In genomic region chr2:105765415-105766299, GRCh38 we compare ENCODE assay signal across 16 cellular contexts.
A peak's percentile ranks its signal among the peaks of the same experiment; 100 is the strongest.
DNase-seq lines count a peak whose midpoint lies in the region.
"Had no signal": no experiment of that assay in that cellular context is flagged by ENCODE, and none has a peak within 500 bp of the region (broad histone marks: within the 10 kb centered on the region; RNA-seq: fewer than 3 reads in every experiment).

No MANE protein-coding gene starts in this region.

- DNase-seq in T-helper 1 cell (no peak), epithelial cell of prostate (ENCODE audit: low read depth, low spot score) (peak; percentile 67), SHP77 (lab: John Stamatoyannopoulos, UW) (no peak), SKM-1 treated with dmso at 0.1 percent for 144 hours (lab: John Stamatoyannopoulos, UW; ENCODE audit: unreplicated experiment) (no peak), AG08396 (ENCODE audit: low spot score) (no peak)
- DNase-seq in activated T-cell treated with anti-CD3 and anti-CD28 coated beads, Interleukin-2, amount 50 U/mL, for 24 hours, result peak; percentile 33
- DNase-seq: COR-L47, dermis blood vessel endothelial cell, kidney, NCI-H1048, NCI-H2227 treated with DMSO at 0.1 percent for 48 hours had no signal

- H3K27ac Mint-ChIP-seq in T-helper 1 cell treated with Interleukin-12 subunit alpha and Interleukin-12 subunit beta and Interleukin-4 antibody, amounts not matched to agents 30 μg/mL and 1 μg/mL, for 36 hours, result peak overlapping the region; percentile 67
- peak overlapping the region; percentile 97 for H3K27ac Mint-ChIP-seq in activated T-cell treated with anti-CD3 and anti-CD28 coated beads, Interleukin-2, amount 50 U/mL, for 24 hours

- peaks cover 35% of the 10 kb centered on the region for H3K36me3 Mint-ChIP-seq in T-helper 1 cell treated with Interleukin-12 subunit alpha and Interleukin-12 subunit beta and Interleukin-4 antibody, amounts not matched to agents 30 μg/mL and 1 μg/mL, for 36 hours (ENCODE audit: low read depth)
- peaks cover 70% of the 10 kb centered on the region for H3K36me3 Mint-ChIP-seq in activated T-cell treated with anti-CD3 and anti-CD28 coated beads, Interleukin-2, amount 50 U/mL, for 24 hours (ENCODE audit: low read depth)

- H3K27me3 Mint-ChIP-seq in T-helper 1 cell treated with Interleukin-12 subunit alpha and Interleukin-12 subunit beta and Interleukin-4 antibody, amounts not matched to agents 30 μg/mL and 1 μg/mL, for 36 hours (ENCODE audit: low read depth), result no peaks in the 10 kb centered on the region
- H3K27me3 Mint-ChIP-seq in activated T-cell treated with anti-CD3 and anti-CD28 coated beads, Interleukin-2, amount 50 U/mL, for 24 hours, result no peaks in the 10 kb centered on the region

- H3K4me1 Mint-ChIP-seq in T-helper 1 cell treated with Interleukin-12 subunit alpha and Interleukin-12 subunit beta and Interleukin-4 antibody, amounts not matched to agents 30 μg/mL and 1 μg/mL, for 36 hours (ENCODE audit: low read depth), result peaks cover 69% of the 10 kb centered on the region
- H3K4me1 Mint-ChIP-seq in activated T-cell treated with anti-CD3 and anti-CD28 coated beads, Interleukin-2, amount 50 U/mL, for 24 hours (ENCODE audit: low read depth), result peaks cover 97% of the 10 kb centered on the region

- H3K9me3 Mint-ChIP-seq in T-helper 1 cell treated with Interleukin-12 subunit alpha and Interleukin-12 subunit beta and Interleukin-4 antibody, amounts not matched to agents 30 μg/mL and 1 μg/mL, for 36 hours, result no peaks in the 10 kb centered on the region
- no peaks in the 10 kb centered on the region for H3K9me3 Mint-ChIP-seq in activated T-cell treated with anti-CD3 and anti-CD28 coated beads, Interleukin-2, amount 50 U/mL, for 24 hours

- no peak overlapping the region for H3K4me3 ChIP-seq in skin epidermis
- H3K4me3 ChIP-seq: gastroesophageal sphincter, thoracic aorta had no signal

- no peak overlapping the region for H3K4me3 Mint-ChIP-seq in T-helper 1 cell treated with Interleukin-12 subunit alpha and Interleukin-12 subunit beta and Interleukin-4 antibody, amounts not matched to agents 30 μg/mL and 1 μg/mL, for 36 hours
- H3K4me3 Mint-ChIP-seq in activated T-cell treated with anti-CD3 and anti-CD28 coated beads, Interleukin-2, amount 50 U/mL, for 24 hours, result peak overlapping the region; percentile 32

- H3K27ac ChIP-seq in epithelial cell of prostate (peak overlapping the region; percentile 66), skin epidermis (peak overlapping the region in 14 of 21 experiments; percentile 4 to 75 (median 42))
- H3K27ac ChIP-seq: 22Rv1, gastroesophageal sphincter, thoracic aorta had no signal

Comparison
In these comparisons a context has a peak if more than half of its experiments do, and no peak if none do; other contexts are left out.
1. DNase-seq: peak in activated T-cell treated with anti-CD3 and anti-CD28 coated beads, Interleukin-2, amount 50 U/mL, for 24 hours (single experiment) and epithelial cell of prostate (single experiment); none in T-helper 1 cell (0 of 5), SHP77 (0 of 2), SKM-1 treated with dmso at 0.1 percent for 144 hours (single experiment) and AG08396 (single experiment).